1 cellular context compared by ENCODE assay signal in genomic region chr14:89013098-89013504, GRCh38.
A peak's percentile ranks its signal among the peaks of the same experiment; 100 is the strongest.
TF ChIP-seq lines count a peak whose summit lies in the region.

No MANE protein-coding gene starts in this region.

TF ChIP-seq in IMR-90, 13 proteins besides CTCF, POLR2A, EP300 and RAD21 (continued from another document):
- TF ChIP-seq SMC3 (IDR thresholded peaks at IDR 0.05; ENCODE audit: low read depth, low read length) (peak; percentile 62), MAZ (IDR thresholded peaks at IDR 0.05; ENCODE audit: borderline replicate concordance, low read depth, low read length) (no peak), MXI1 (IDR thresholded peaks at IDR 0.05; ENCODE audit: borderline replicate concordance, low read depth, low read length) (no peak)
